ENCODE assay signal across 11 cellular contexts in the genomic region with DNA sequence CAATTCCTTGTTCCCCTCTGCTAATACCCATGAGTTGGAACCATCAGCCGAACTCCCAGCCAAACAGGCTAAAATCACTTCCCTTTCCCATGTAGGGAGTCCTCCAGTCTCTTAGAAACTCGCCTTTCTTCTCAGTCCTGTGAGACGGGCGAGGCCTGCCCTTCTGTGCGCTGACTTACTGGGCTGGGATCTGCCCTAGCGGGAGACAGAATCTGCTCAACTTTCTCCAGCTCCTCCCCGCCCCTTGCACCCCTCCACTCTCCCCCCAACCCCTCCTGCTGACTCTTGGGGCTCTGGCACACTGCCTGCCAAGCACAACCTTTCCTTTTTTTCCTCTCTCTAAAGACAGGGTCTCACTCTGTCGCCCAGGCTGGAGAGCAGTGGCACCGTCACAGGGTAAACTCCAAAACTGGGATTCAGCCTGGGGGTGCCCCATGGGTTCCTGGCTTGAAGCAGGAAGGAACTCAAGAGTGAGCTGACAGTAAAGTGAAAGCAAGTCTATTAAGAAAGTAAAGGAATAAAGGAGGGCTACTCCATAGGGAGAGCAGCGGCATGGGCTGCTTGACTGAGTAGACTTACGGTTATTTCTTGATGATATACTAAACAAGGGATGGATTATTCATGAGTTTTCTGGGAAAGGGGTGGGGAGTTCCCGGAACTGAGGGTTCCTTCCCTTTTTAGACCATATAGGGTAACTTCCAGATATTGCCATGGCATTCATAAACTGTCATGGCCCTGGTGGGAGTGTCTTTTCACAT. TPM values are rescaled to one million over a fixed set of nuclear protein-coding genes. Genes with fewer than 3 reads are reported as not detected.
DNase-seq lines count a peak whose midpoint lies in the region; ATAC-seq and TF ChIP-seq lines count a peak whose summit lies in the region.
"Had no signal": no experiment of that assay in that cellular context is flagged by ENCODE, and none has a peak within 500 bp of the region (broad histone marks: within the 10 kb centered on the region; RNA-seq: fewer than 3 reads in every experiment).

No MANE protein-coding gene starts in this region.

- TF ChIP-seq CTCF in adrenal gland (IDR thresholded peaks at IDR 0.05): no peak
- no peak for TF ChIP-seq CTCF in neutrophil (IDR thresholded peaks at IDR 0.05)

- H3K4me3 ChIP-seq in BLaER1 treated with 17β-estradiol and CSF1 and Interleukin-3, amounts not matched to agents 10 nM and 100 nM: no peak overlapping the region
- H3K4me3 ChIP-seq in adrenal gland (no peak overlapping the region), neutrophil (ENCODE audit: low read depth in 1 of 2, low read length in 1 of 2) (peak overlapping the region; percentile 33 to 39)
- H3K4me3 ChIP-seq: smooth muscle cell had no signal

- DNase-seq in adrenal gland (peak in 5 of 7 donors; percentile 34 to 58 (median 51)), left ventricle myocardium superior (peak; percentile 44), SKM-1 treated with dmso at 0.1 percent for 144 hours (lab: John Stamatoyannopoulos, UW; ENCODE audit: unreplicated experiment) (no peak)
- DNase-seq in stimulated activated naive CD4-positive, alpha-beta T cell treated with Interleukin-2 at 50 U/mL for 16 hours (lab: John Stamatoyannopoulos, UW): no peak
- DNase-seq: NCI-H2171 treated with DMSO at 0.1 percent for 48 hours had no signal

- H3K27me3 ChIP-seq in BLaER1 treated with 17β-estradiol and CSF1 and Interleukin-3, amounts not matched to agents 10 nM and 100 nM: peaks cover 8 to 47% (median 28%) of the 10 kb centered on the region in 11 experiments; a peak in 21 of 22 replicates
- no peaks in the 10 kb centered on the region for H3K27me3 ChIP-seq in adrenal gland
- H3K27me3 ChIP-seq in neutrophil: peaks cover 13% of the 10 kb centered on the region

- no peaks in the 10 kb centered on the region for H3K36me3 ChIP-seq in BLaER1 treated with 17β-estradiol and CSF1 and Interleukin-3, amounts not matched to agents 10 nM and 100 nM
- H3K36me3 ChIP-seq in adrenal gland (replicated peaks in 1 of 2): no peaks in the 10 kb centered on the region
- H3K36me3 ChIP-seq in neutrophil: no peaks in the 10 kb centered on the region

- peaks cover 0 to 41% (median 7%) of the 10 kb centered on the region in 10 experiments; a peak in 12 of 20 replicates for H3K4me1 ChIP-seq in BLaER1 treated with 17β-estradiol and CSF1 and Interleukin-3, amounts not matched to agents 10 nM and 100 nM
- H3K4me1 ChIP-seq in adrenal gland (replicated peaks in 1 of 2) (peaks cover 42 to 46% of the 10 kb centered on the region in 2 donors), neutrophil (ENCODE audit: control insufficient read depth in 1 of 2, insufficient read depth in 1 of 2, low read depth in 1 of 2, low read length in 1 of 2) (peaks cover 26 to 27% of the 10 kb centered on the region in 2 experiments)

- WGBS in adrenal gland, 4 donors: 48 to 71% (median 60%) methylated on average over 12 of the region's 12 CpGs

- H3K9me3 ChIP-seq in BLaER1 treated with 17β-estradiol and CSF1 and Interleukin-3, amounts not matched to agents 10 nM and 100 nM (replicated peaks in 1 of 11): no peaks in the 10 kb centered on the region
- no peaks in the 10 kb centered on the region for H3K9me3 ChIP-seq in adrenal gland (replicated peaks in 1 of 3)
- no peaks in the 10 kb centered on the region for H3K9me3 ChIP-seq in neutrophil

- intact Hi-C loops in adrenal gland (cut with DNase I): loop anchor here (5.0 to 10.0 kb wide), 3 partner anchors 78 to 298 kb away; partner anchors contain the start of gene KREMEN1 (in 2 of the 2)
- intact Hi-C loops in left ventricle myocardium superior (cut with micrococcal nuclease): no loop called here

- H4K20me1 ChIP-seq in BLaER1 treated with 17β-estradiol and CSF1 and Interleukin-3, amounts not matched to agents 10 nM and 100 nM: peaks cover 0 to 16% (median 0%) of the 10 kb centered on the region in 11 experiments; a peak in 6 of 22 replicates

- peak overlapping the region in 6 of 11 experiments; percentile 17 to 82 (median 68); a peak in 10 of 22 replicates for H3K4me2 ChIP-seq in BLaER1 treated with 17β-estradiol and CSF1 and Interleukin-3, amounts not matched to agents 10 nM and 100 nM
- H3K4me2 ChIP-seq: smooth muscle cell had no signal

- TF ChIP-seq POLR2A in adrenal gland (IDR thresholded peaks at IDR 0.05): no peak

- peak overlapping the region in 4 of 11 experiments; percentile 32 to 79 (median 66); a peak in 6 of 22 replicates for H3K27ac ChIP-seq in BLaER1 treated with 17β-estradiol and CSF1 and Interleukin-3, amounts not matched to agents 10 nM and 100 nM
- H3K27ac ChIP-seq in adrenal gland (peak overlapping the region in 4 of 5 donors; percentile 33 to 78 (median 70)), neutrophil (peak overlapping the region; percentile 51)

- peak; percentile 57 for ATAC-seq in left ventricle myocardium superior
- ATAC-seq in HG02852 (IDR thresholded peaks at IDR 0.05; ENCODE audit: unreplicated experiment): no peak
- ATAC-seq in HG02840 (IDR thresholded peaks at IDR 0.05; ENCODE audit: low FRiP score, unreplicated experiment): no peak

- peak overlapping the region in 2 of 11 experiments; percentile 10 to 30; a peak in 3 of 22 replicates for H3K9ac ChIP-seq in BLaER1 treated with 17β-estradiol and CSF1 and Interleukin-3, amounts not matched to agents 10 nM and 100 nM

RNA-seq across cellular contexts. Expression of gene EMID1, which starts 53.1 kb away (rescaled TPM):
- 10 to 100 TPM; 12.7 to 70.9 (median 43.6) TPM for total RNA-seq in adrenal gland
- polyA plus RNA-seq in adrenal gland: 10 to 100 TPM in 2 of 3 donors, 1 to 10 TPM in 1; 2.5 to 36.9 (median 35.2) TPM
- 0.40 TPM for total RNA-seq in left ventricle myocardium superior
- total RNA-seq: T-helper 1 cell treated with Interleukin-12 subunit alpha and Interleukin-12 subunit beta and Interleukin-4 antibody, amounts not matched to agents 30 ng/mL and 1 ng/mL, for 36 hours had no signal

Comparison
In these comparisons a context has a peak if more than half of its experiments do, and no peak if none do; other contexts are left out.
1. H3K4me3 ChIP-seq: peak in neutrophil (2 of 2); none in BLaER1 treated with 17β-estradiol and CSF1 and Interleukin-3, amounts not matched to agents 10 nM and 100 nM (0 of 10) and adrenal gland (0 of 4).
2. DNase-seq: peak in adrenal gland (5 of 7) and left ventricle myocardium superior (single experiment); none in SKM-1 treated with dmso at 0.1 percent for 144 hours (single experiment) and stimulated activated naive CD4-positive, alpha-beta T cell treated with Interleukin-2 at 50 U/mL for 16 hours (single experiment).